In genomic region chr11:1557904-1558831, GRCh38 we compare ENCODE assay signal across 9 cellular contexts. TPM values are rescaled to one million over a fixed set of nuclear protein-coding genes. Genes with fewer than 3 reads are reported as not detected.
DNase-seq lines count a peak whose midpoint lies in the region; ATAC-seq, FAIRE-seq and TF ChIP-seq lines count a peak whose summit lies in the region.
"Had no signal": no experiment of that assay in that cellular context is flagged by ENCODE, and none has a peak within 500 bp of the region (broad histone marks: within the 10 kb centered on the region; RNA-seq: fewer than 3 reads in every experiment).

No MANE protein-coding gene starts in this region.

- H3K27me3 ChIP-seq in brain microvascular endothelial cell (replicated peaks) (no peaks in the 10 kb centered on the region), small intestine (ENCODE audit: control insufficient read depth in 2 of 2, insufficient read depth in 2 of 2, low read length in 2 of 2) (no peaks in the 10 kb centered on the region)

- no peaks in the 10 kb centered on the region for H3K9me3 ChIP-seq in small intestine (ENCODE audit: control insufficient read depth, low read depth)

- 45 to 60% (median 54%) methylated on average over 26 to 31 of the region's 31 CpGs for WGBS in small intestine, 3 donors

- H3K27ac ChIP-seq in brain microvascular endothelial cell (no peak overlapping the region), small intestine (ENCODE audit: low read depth in 1 of 2, low read length in 1 of 2) (peak overlapping the region; percentile 77 to 79)

- ATAC-seq in HG03520 (IDR thresholded peaks at IDR 0.05; ENCODE audit: unreplicated experiment) (no peak), HG03432 (IDR thresholded peaks at IDR 0.05; ENCODE audit: unreplicated experiment) (no peak)

- H3K4me1 ChIP-seq in small intestine (ENCODE audit: control insufficient read depth in 2 of 2, insufficient read depth in 1 of 2, low read depth in 1 of 2, low read length in 1 of 2), result no peaks in the 10 kb centered on the region

- TF ChIP-seq CTCF in brain microvascular endothelial cell (IDR thresholded peaks at IDR 0.05; ENCODE audit: low read depth, low read length, missing control alignments), result no peak

- FAIRE-seq in small intestine (lab: Jason Lieb, UNC), result no peak

- DNase-seq in H4 (ENCODE audit: low spot score), result peak; percentile 89
- DNase-seq in brain microvascular endothelial cell, result peak; percentile 35
- DNase-seq in iris pigment epithelial cell (ENCODE audit: low read depth), result peak; percentile 52
- DNase-seq in small intestine, result no peak
- no peak for DNase-seq in stimulated activated CD4-positive, alpha-beta T cell treated with anti-CD3 and anti-CD28 coated beads, Interleukin-12 subunit alpha, Interleukin-12 subunit beta, amount 100 ng/mL, for 4 hours
- DNase-seq in NCI-H774 (lab: John Stamatoyannopoulos, UW), result no peak
- DNase-seq: activated CD4-positive, alpha-beta T cell treated with anti-CD3 and anti-CD28 coated beads for 1 hour had no signal

- H3K36me3 ChIP-seq in brain microvascular endothelial cell (replicated peaks) (peaks cover 5% of the 10 kb centered on the region), small intestine (ENCODE audit: control insufficient read depth in 2 of 2, insufficient read depth in 2 of 2, low read length in 2 of 2) (no peaks in the 10 kb centered on the region)

- in situ Hi-C loops in brain microvascular endothelial cell (cut with HindIII; ENCODE audit: low pct_ligation_motif_present, low sequenced_read_pairs), result no loop called here

- H3K4me3 ChIP-seq in brain microvascular endothelial cell (ENCODE audit: low read depth, low read length) (no peak overlapping the region), small intestine (ENCODE audit: low read depth in 1 of 2, low read length in 2 of 2) (no peak overlapping the region)

RNA-seq across cellular contexts. Expression of gene DUSP8, which starts 13.9 kb away (rescaled TPM):
- 0.45 and 3.2 TPM in 2 replicates for total RNA-seq in H4 (2014; rRNA removed; shearing (Covaris generic))
- 1 to 10 TPM; 3.1 to 8.1 (median 6.0) TPM for polyA plus RNA-seq in small intestine

RNA-seq across cellular contexts. Expression of gene KRTAP5-1, which starts 26.9 kb away (rescaled TPM):
- not detected in 2 replicates for total RNA-seq in H4 (2014; rRNA removed; shearing (Covaris generic))
- not detected for polyA plus RNA-seq in small intestine

RNA-seq across cellular contexts. Expression of gene KRTAP5-2, which starts 39.9 kb away (rescaled TPM):
- not detected in 2 replicates for total RNA-seq in H4 (2014; rRNA removed; shearing (Covaris generic))
- under 1 TPM in 1 of 3 donors, not detected in 2; 0.07 TPM for polyA plus RNA-seq in small intestine

RNA-seq across cellular contexts. Expression of gene KRTAP5-3, which starts 50.1 kb away (rescaled TPM):
- total RNA-seq in H4 (2014; rRNA removed; shearing (Covaris generic)), result not detected in 2 replicates
- not detected for polyA plus RNA-seq in small intestine

Comparison
In these comparisons a context has a peak if more than half of its experiments do, and no peak if none do; other contexts are left out.
1. DNase-seq: peak in H4 (single experiment), brain microvascular endothelial cell (single experiment) and iris pigment epithelial cell (single experiment); none in small intestine (single experiment), stimulated activated CD4-positive, alpha-beta T cell treated with anti-CD3 and anti-CD28 coated beads, Interleukin-12 subunit alpha, Interleukin-12 subunit beta, amount 100 ng/mL, for 4 hours (single experiment) and NCI-H774 (single experiment).